ENCODE assay signal across 8 cellular contexts in the genomic region with DNA sequence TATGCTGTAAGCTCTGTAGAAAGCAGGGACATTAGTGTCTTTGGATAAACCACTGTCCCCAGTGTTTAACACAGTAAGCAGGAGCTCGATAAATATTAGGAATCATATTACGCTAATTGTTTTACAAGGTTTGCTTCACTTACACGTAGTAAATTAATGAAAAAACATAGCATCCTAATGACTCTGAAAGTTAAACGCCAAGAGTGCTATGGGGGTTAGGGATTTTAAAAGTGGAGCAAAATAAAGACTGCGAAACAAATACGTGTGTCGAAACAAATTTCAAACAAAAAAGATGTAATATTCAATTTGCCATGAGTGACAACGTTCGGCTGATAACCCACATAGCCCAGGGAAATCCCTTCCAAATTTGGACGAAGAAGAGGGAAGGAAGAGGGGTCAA. TPM values are rescaled to one million over a fixed set of nuclear protein-coding genes. Genes with fewer than 3 reads are reported as not detected.
DNase-seq lines count a peak whose midpoint lies in the region; ATAC-seq and TF ChIP-seq lines count a peak whose summit lies in the region.
"Not testable (repeated sequence)": the region's sequence is repeated elsewhere in the genome, so short reads cannot be mapped to it uniquely, and the experiment has no call there.

No MANE protein-coding gene starts in this region.

- H3K27me3 Mint-ChIP-seq in activated T-cell treated with anti-CD3 and anti-CD28 coated beads, Interleukin-2, amount 50 U/mL, for 24 hours; glutamatergic neuron (ENCODE audit: unreplicated experiment): not testable (repeated sequence)

- DNase-seq in activated T-cell treated with anti-CD3 and anti-CD28 coated beads, Interleukin-2, amount 50 U/mL, for 24 hours; choroid plexus epithelial cell (ENCODE audit: low read depth); glutamatergic neuron; gastrocnemius medialis; uterus: not testable (repeated sequence)

- not testable (repeated sequence) for H3K4me1 ChIP-seq in OCI-LY3 (ENCODE audit: low read length); mucosa of rectum (ENCODE audit: control insufficient read depth in 2 of 2, insufficient read depth in 2 of 2, low read length in 2 of 2); gastrocnemius medialis; uterus

- peak overlapping the region; percentile 89 for H3K4me3 Mint-ChIP-seq in activated T-cell treated with anti-CD3 and anti-CD28 coated beads, Interleukin-2, amount 50 U/mL, for 24 hours
- peak overlapping the region; percentile 98 for H3K4me3 Mint-ChIP-seq in glutamatergic neuron (ENCODE audit: unreplicated experiment)

- not testable (repeated sequence) for H3K79me2 ChIP-seq in OCI-LY3 (ENCODE audit: low read length)

- intact Hi-C loops in gastrocnemius medialis (cut with DNase I; ENCODE audit: low total_unique reads); uterus (cut with DNase I; ENCODE audit: low total_unique reads): not testable (repeated sequence)

- TF ChIP-seq POLR2A in gastrocnemius medialis (IDR thresholded peaks at IDR 0.05); uterus (IDR thresholded peaks at IDR 0.05): not testable (repeated sequence)

- TF ChIP-seq CTCF in OCI-LY3 (IDR thresholded peaks at IDR 0.05; ENCODE audit: low read depth, low read length); choroid plexus epithelial cell (conservative IDR thresholded peaks at IDR 0.05; ENCODE audit: low read depth, low read length); glutamatergic neuron (IDR thresholded peaks at IDR 0.05; ENCODE audit: partially characterized antibody, unreplicated experiment); gastrocnemius medialis (IDR thresholded peaks at IDR 0.05 in 4 of 5, conservative IDR thresholded peaks at IDR 0.05 in 1 of 5); uterus (IDR thresholded peaks at IDR 0.05): not testable (repeated sequence)

- H2AFZ ChIP-seq in OCI-LY3 (ENCODE audit: low read depth, low read length): not testable (repeated sequence)

- H3K36me3 ChIP-seq in OCI-LY3 (replicated peaks; ENCODE audit: low read depth, low read length); mucosa of rectum (ENCODE audit: control insufficient read depth in 2 of 2, insufficient read depth in 2 of 2, low read length in 2 of 2); gastrocnemius medialis; uterus: not testable (repeated sequence)

- H3K27ac ChIP-seq in OCI-LY3 (ENCODE audit: low read length); mucosa of rectum (ENCODE audit: low read depth in 2 of 2, low read length in 2 of 2): not testable (repeated sequence)
- H3K27ac ChIP-seq in gastrocnemius medialis (peak overlapping the region; percentile 19 to 79 (median 65)), uterus (peak overlapping the region; percentile 52 to 72)

- not testable (repeated sequence) for H3K9me3 ChIP-seq in OCI-LY3 (ENCODE audit: insufficient read depth, low read length); mucosa of rectum (ENCODE audit: control insufficient read depth in 2 of 2, low read length in 2 of 2); gastrocnemius medialis; uterus

- H3K36me3 Mint-ChIP-seq in activated T-cell treated with anti-CD3 and anti-CD28 coated beads, Interleukin-2, amount 50 U/mL, for 24 hours (ENCODE audit: low read depth): peaks cover 42% of the 10 kb centered on the region
- not testable (repeated sequence) for H3K36me3 Mint-ChIP-seq in glutamatergic neuron (ENCODE audit: unreplicated experiment)

- H3K9ac ChIP-seq in OCI-LY3 (ENCODE audit: low read length): peak overlapping the region; percentile 71; the same call in 1 of the 2 replicates
- H3K9ac ChIP-seq in mucosa of rectum (ENCODE audit: low read depth in 1 of 2, low read length in 2 of 2): peak overlapping the region in 1 of 2 donors; percentile 75

- not testable (repeated sequence) for H3K9me3 Mint-ChIP-seq in activated T-cell treated with anti-CD3 and anti-CD28 coated beads, Interleukin-2, amount 50 U/mL, for 24 hours; glutamatergic neuron (ENCODE audit: unreplicated experiment)

- in situ Hi-C loops in gastrocnemius medialis (cut with MboI; ENCODE audit: low sequenced_read_pairs in 4 of 4): loop anchor here in 1 of 4 donors (25.0 kb wide), 1 partner anchor 143 kb away; a partner anchor contains a TSS

- not testable (repeated sequence) for H3K27me3 ChIP-seq in OCI-LY3 (ENCODE audit: low read depth, low read length); mucosa of rectum (ENCODE audit: control insufficient read depth in 2 of 2, insufficient read depth in 2 of 2, low read length in 2 of 2); gastrocnemius medialis; uterus

- peaks cover 21% of the 10 kb centered on the region for H3K4me1 Mint-ChIP-seq in activated T-cell treated with anti-CD3 and anti-CD28 coated beads, Interleukin-2, amount 50 U/mL, for 24 hours (ENCODE audit: low read depth)
- not testable (repeated sequence) for H3K4me1 Mint-ChIP-seq in glutamatergic neuron (ENCODE audit: low read depth, unreplicated experiment)

- peak overlapping the region; percentile 98 for H3K27ac Mint-ChIP-seq in activated T-cell treated with anti-CD3 and anti-CD28 coated beads, Interleukin-2, amount 50 U/mL, for 24 hours
- H3K27ac Mint-ChIP-seq in glutamatergic neuron (ENCODE audit: unreplicated experiment): peak overlapping the region; percentile 98

- H4K20me1 ChIP-seq in OCI-LY3 (ENCODE audit: insufficient read depth, low read length): not testable (repeated sequence)

- H3K4me3 ChIP-seq in GM08714 (ENCODE audit: low read length) (peak overlapping the region; percentile 70), OCI-LY3 (ENCODE audit: low read length) (peak overlapping the region; percentile 73), choroid plexus epithelial cell (ENCODE audit: low read depth, low read length) (peak overlapping the region; percentile 66), mucosa of rectum (ENCODE audit: low read length in 2 of 2) (peak overlapping the region; percentile 46 to 89), gastrocnemius medialis (peak overlapping the region; percentile 49 to 62 (median 59)), uterus (peak overlapping the region in 1 of 2 donors; percentile 62)

- ATAC-seq in gastrocnemius medialis: not testable (repeated sequence)

- peak overlapping the region; percentile 53 for H3K4me2 ChIP-seq in OCI-LY3 (ENCODE audit: low read length)

RNA-seq across cellular contexts. Expression of a gene that starts 37.9 kb away (rescaled TPM):
- total RNA-seq in glutamatergic neuron (ENCODE audit: unreplicated experiment) (212 TPM), gastrocnemius medialis (10 to 100 TPM in 3 of 4 donors, 1 to 10 TPM in 1; 5.6 to 45.9 (median 15.6) TPM), uterus (100 to 1,000 TPM in 1 of 4 donors, 10 to 100 TPM in 3; 13.2 to 357 (median 75.3) TPM)
